8 cellular contexts compared by ENCODE assay signal in genomic region chr19:30719189-30719990, GRCh38.
A peak's percentile ranks its signal among the peaks of the same experiment; 100 is the strongest.
DNase-seq lines count a peak whose midpoint lies in the region; ATAC-seq and TF ChIP-seq lines count a peak whose summit lies in the region.

No MANE protein-coding gene starts in this region.

- H3K4me2 ChIP-seq in PC-3 (ENCODE audit: low read length) = peak overlapping the region; percentile 39

- H3K9ac ChIP-seq in PC-3 (ENCODE audit: low read length) = no peak overlapping the region
- H3K9ac ChIP-seq in duodenal mucosa (ENCODE audit: low read depth in 1 of 2, low read length in 2 of 2) = peak overlapping the region; percentile 18 to 66
- peak overlapping the region; percentile 91 to 93 for H3K9ac ChIP-seq in stomach smooth muscle (ENCODE audit: low read length in 2 of 2)

- H3K27ac ChIP-seq in PC-3 (ENCODE audit: low read length) (no peak overlapping the region), duodenal mucosa (ENCODE audit: low read depth, low read length) (no peak overlapping the region), stomach smooth muscle (ENCODE audit: low read length) (peak overlapping the region; percentile 76)

- intact Hi-C loops in PC-3 (cut with micrococcal nuclease) (no loop called here), lower leg skin (cut with DNase I; ENCODE audit: low total_unique reads) (no loop called here)

- no peaks in the 10 kb centered on the region for H4K20me1 ChIP-seq in PC-3 (ENCODE audit: low read length)

- ATAC-seq in PC-3 (no peak), GM21381 (IDR thresholded peaks at IDR 0.05; ENCODE audit: unreplicated experiment) (no peak), HG03108 (IDR thresholded peaks at IDR 0.05; ENCODE audit: unreplicated experiment) (no peak)

- H3K9me2 ChIP-seq in PC-3 (replicated peaks; ENCODE audit: low read length) = no peaks in the 10 kb centered on the region

- DNase-seq in NCI-H2196 (lab: John Stamatoyannopoulos, UW; ENCODE audit: unreplicated experiment) = peak; percentile 17
- no peak for DNase-seq in NCI-H2196 treated with DMSO at 0.1 percent for 48 hours (lab: John Stamatoyannopoulos, UW; ENCODE audit: unreplicated experiment)
- DNase-seq in PC-3 = no peak
- peak in 1 of 2 donors; percentile 87 for DNase-seq in lower leg skin (ENCODE audit: low spot score in 2 of 2)

- H3K27me3 ChIP-seq in PC-3 (ENCODE audit: low read length) (no peaks in the 10 kb centered on the region), duodenal mucosa (ENCODE audit: control insufficient read depth in 1 of 2, insufficient read depth in 2 of 2, low read length in 2 of 2) (no peaks in the 10 kb centered on the region), stomach smooth muscle (ENCODE audit: control insufficient read depth in 1 of 2, insufficient read depth in 2 of 2, low read length in 2 of 2) (no peaks in the 10 kb centered on the region)

- CTCF ChIA-PET in PC-3 (lab: Charles Lee) = no interaction called here

- no peak overlapping the region for H2AFZ ChIP-seq in PC-3 (ENCODE audit: low read length)

- H3K36me3 ChIP-seq in PC-3 (ENCODE audit: low read depth, low read length) (no peaks in the 10 kb centered on the region), duodenal mucosa (ENCODE audit: control insufficient read depth in 1 of 2, insufficient read depth in 2 of 2, low read length in 2 of 2) (no peaks in the 10 kb centered on the region), stomach smooth muscle (ENCODE audit: control insufficient read depth in 2 of 2, insufficient read depth in 2 of 2, low read length in 2 of 2) (no peaks in the 10 kb centered on the region)

- WGBS in lower leg skin, 2 donors = 1% methylated on average over 41 to 54 of the region's 54 CpGs

- TF ChIP-seq CTCF in PC-3 (conservative IDR thresholded peaks at IDR 0.05; ENCODE audit: low read depth, low read length) (no peak), lower leg skin (IDR thresholded peaks at IDR 0.05) (no peak)

- no peak for TF ChIP-seq POLR2A in lower leg skin (IDR thresholded peaks at IDR 0.05)

- POLR2A ChIA-PET in PC-3 (lab: Charles Lee; ENCODE audit: unreplicated experiment) = no interaction called here

- H3K4me3 ChIP-seq in PC-3 (ENCODE audit: low read length) = no peak overlapping the region; the same call in 1 of the 2 replicates
- H3K4me3 ChIP-seq in duodenal mucosa (ENCODE audit: low read depth in 1 of 2, low read length in 2 of 2) = peak overlapping the region; percentile 73 to 79
- peak overlapping the region; percentile 47 for H3K4me3 ChIP-seq in lower leg skin (ENCODE audit: low read depth, poor library complexity, severe bottlenecking)
- H3K4me3 ChIP-seq in stomach smooth muscle (ENCODE audit: low read length in 2 of 2) = peak overlapping the region; percentile 93

- no peaks in the 10 kb centered on the region for H3K79me2 ChIP-seq in PC-3 (ENCODE audit: low read length)

- no peaks in the 10 kb centered on the region for H3F3A ChIP-seq in PC-3 (ENCODE audit: low read length, unreplicated experiment)

- H3K4me1 ChIP-seq in PC-3 (ENCODE audit: insufficient read depth, low read length) (no peaks in the 10 kb centered on the region), duodenal mucosa (ENCODE audit: control insufficient read depth in 1 of 2, insufficient read depth in 2 of 2, low read length in 2 of 2) (peaks cover 0 to 13% of the 10 kb centered on the region in 2 donors), stomach smooth muscle (ENCODE audit: control insufficient read depth, insufficient read depth, low read length) (peaks cover 14% of the 10 kb centered on the region)

- H3K9me3 ChIP-seq in PC-3 (ENCODE audit: low read length) = no peaks in the 10 kb centered on the region
- no peaks in the 10 kb centered on the region for H3K9me3 ChIP-seq in duodenal mucosa (ENCODE audit: control insufficient read depth in 1 of 2, low read length in 2 of 2)
- H3K9me3 ChIP-seq in stomach smooth muscle (ENCODE audit: control insufficient read depth in 2 of 2, low read length in 2 of 2) = no peaks in the 10 kb centered on the region

- no TSS peak for BruUV-seq in PC-3 (replicated peaks; lab: Mats Ljungman, UMichigan)
